Comparison of ENCODE assay signal across 8 cellular contexts in the genomic region with DNA sequence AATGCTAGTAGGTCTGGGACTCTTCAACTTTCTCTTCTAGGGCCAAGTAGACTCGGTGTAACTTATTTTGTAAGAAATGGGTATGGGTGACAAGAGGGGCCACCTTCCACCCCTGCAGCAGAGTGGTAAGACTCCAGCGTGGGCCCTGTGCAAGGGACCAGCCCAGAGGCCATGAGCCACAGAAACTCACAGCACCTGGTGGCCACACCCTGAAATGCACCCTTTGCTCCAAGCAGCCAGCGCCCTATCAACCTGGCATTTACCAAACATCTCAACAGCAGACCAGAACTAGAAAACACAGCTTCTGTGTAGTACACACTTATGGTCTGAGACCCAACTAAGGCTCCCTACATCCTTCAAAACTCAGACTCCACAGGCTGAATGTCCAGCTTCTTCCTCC. TPM values are rescaled to one million over a fixed set of nuclear protein-coding genes. Genes with fewer than 3 reads are reported as not detected.
DNase-seq lines count a peak whose midpoint lies in the region; ATAC-seq, FAIRE-seq and TF ChIP-seq lines count a peak whose summit lies in the region.

No MANE protein-coding gene starts in this region.

- no peaks in the 10 kb centered on the region for H3K9me3 ChIP-seq in small intestine (ENCODE audit: control insufficient read depth, low read depth)

- ATAC-seq in GM21381 (IDR thresholded peaks at IDR 0.05; ENCODE audit: unreplicated experiment): no peak

- intact Hi-C loops in dorsolateral prefrontal cortex (cut with DNase I): no loop called here

- DNase-seq in A172 (ENCODE audit: low spot score): peak; percentile 29
- peak; percentile 71 for DNase-seq in GM12892 (ENCODE audit: insufficient read length)
- peak; percentile 62 for DNase-seq in NCI-H69 (lab: John Stamatoyannopoulos, UW)
- DNase-seq in activated CD8-positive, alpha-beta memory T cell treated with anti-CD3 and anti-CD28 coated beads, Interleukin-2, amount 50 U/mL, for 48 hours: peak; percentile 82
- DNase-seq in fibroblast of the aortic adventitia (ENCODE audit: low read depth): peak; percentile 28
- peak; percentile 83 for DNase-seq in small intestine
- no peak for DNase-seq in dorsolateral prefrontal cortex

- TF ChIP-seq CTCF in fibroblast of the aortic adventitia (IDR thresholded peaks at IDR 0.05; ENCODE audit: insufficient read depth, low read length) (peak; percentile 59), dorsolateral prefrontal cortex (IDR thresholded peaks at IDR 0.05 in 54 of 56, conservative IDR thresholded peaks at IDR 0.05 in 2 of 56; ENCODE audit: low read depth in 1 of 56, partially characterized antibody in 56 of 56) (peak in 27 of 56 donors; percentile 7 to 51 (median 21))

- H3K4me3 ChIP-seq in fibroblast of the aortic adventitia (ENCODE audit: low read depth, low read length): no peak overlapping the region
- no peak overlapping the region for H3K4me3 ChIP-seq in small intestine (ENCODE audit: low read depth in 1 of 2, low read length in 2 of 2)
- H3K4me3 ChIP-seq in dorsolateral prefrontal cortex: no peak overlapping the region

- peak; percentile 94 for FAIRE-seq in GM12892 (lab: Jason Lieb, UNC)
- no peak for FAIRE-seq in small intestine (lab: Jason Lieb, UNC)

- H3K27ac ChIP-seq in small intestine (ENCODE audit: low read depth in 1 of 2, low read length in 1 of 2) (peak overlapping the region in 1 of 2 donors; percentile 9), dorsolateral prefrontal cortex (no peak overlapping the region)

- no peaks in the 10 kb centered on the region for H3K36me3 ChIP-seq in small intestine (ENCODE audit: control insufficient read depth in 2 of 2, insufficient read depth in 2 of 2, low read length in 2 of 2)

- H3K4me1 ChIP-seq in small intestine (ENCODE audit: control insufficient read depth in 2 of 2, insufficient read depth in 1 of 2, low read depth in 1 of 2, low read length in 1 of 2): no peaks in the 10 kb centered on the region

- TF ChIP-seq POLR2A in GM12892 (IDR thresholded peaks at IDR 0.05; ENCODE audit: low read depth, low read length): no peak

- 16 to 43% (median 19%) methylated on average over 3 of the region's 3 CpGs for WGBS in small intestine, 3 donors

- H3K27me3 ChIP-seq in small intestine (ENCODE audit: control insufficient read depth in 2 of 2, insufficient read depth in 2 of 2, low read length in 2 of 2): no peaks in the 10 kb centered on the region
- H3K27me3 ChIP-seq in dorsolateral prefrontal cortex: no peaks in the 10 kb centered on the region

RNA-seq across cellular contexts. Expression of gene CDCA5, which starts 5.7 kb away (rescaled TPM):
- total RNA-seq in A172 (2014; rRNA removed; shearing (Covaris generic)): 40.0 and 49.5 TPM in 2 replicates
- polyA plus RNA-seq in GM12892 (2012; ENCODE audit: missing spikeins): 36.0 TPM
- total RNA-seq in fibroblast of the aortic adventitia (ENCODE audit: low replicate concordance) (2.5 and 19.3 TPM in 2 replicates), dorsolateral prefrontal cortex (1 to 10 TPM; 1.3 to 8.1 (median 4.6) TPM)
- 10 to 100 TPM in 1 of 3 donors, 1 to 10 TPM in 1, under 1 TPM in 1; 0.54 to 19.3 (median 4.2) TPM for polyA plus RNA-seq in small intestine

RNA-seq across cellular contexts. Expression of gene ZFPL1, which starts 5.9 kb away (rescaled TPM):
- 41.4 and 65.5 TPM in 2 replicates for total RNA-seq in A172 (2014; rRNA removed; shearing (Covaris generic))
- 19.8 TPM for polyA plus RNA-seq in GM12892 (2012; ENCODE audit: missing spikeins)
- total RNA-seq in fibroblast of the aortic adventitia (ENCODE audit: low replicate concordance) (9.6 and 42.5 TPM in 2 replicates), dorsolateral prefrontal cortex (10 to 100 TPM; 27.8 to 62.4 (median 38.9) TPM)
- polyA plus RNA-seq in small intestine: 10 to 100 TPM; 46.6 to 65.8 (median 60.8) TPM

RNA-seq across cellular contexts. Expression of gene VPS51, which starts 17.9 kb away (rescaled TPM):
- 51.1 and 208 TPM in 2 replicates for total RNA-seq in A172 (2014; rRNA removed; shearing (Covaris generic))
- polyA plus RNA-seq in GM12892 (2012; ENCODE audit: missing spikeins): 52.3 TPM
- total RNA-seq in fibroblast of the aortic adventitia (ENCODE audit: low replicate concordance): 211 and 336 TPM in 2 replicates
- polyA plus RNA-seq in small intestine: 100 to 1,000 TPM; 111 to 159 (median 157) TPM
- total RNA-seq in dorsolateral prefrontal cortex: 100 to 1,000 TPM in 119 of 120 experiments, 10 to 100 TPM in 1; 97.3 to 182 (median 137) TPM

RNA-seq across cellular contexts. Expression of gene NAALADL1, which starts 19.8 kb away (rescaled TPM):
- not detected in 2 replicates for total RNA-seq in A172 (2014; rRNA removed; shearing (Covaris generic))
- 10.5 TPM for polyA plus RNA-seq in GM12892 (2012; ENCODE audit: missing spikeins)
- total RNA-seq in fibroblast of the aortic adventitia (ENCODE audit: low replicate concordance): 9.7 and 11.5 TPM in 2 replicates
- polyA plus RNA-seq in small intestine: 100 to 1,000 TPM in 2 of 3 donors, 10 to 100 TPM in 1; 35.4 to 436 (median 173) TPM
- total RNA-seq in dorsolateral prefrontal cortex: 1 to 10 TPM in 114 of 120 experiments, under 1 TPM in 4, not detected in 2; 0.38 to 7.0 (median 2.4) TPM

RNA-seq across cellular contexts. Expression of gene TM7SF2, which starts 33.5 kb away (rescaled TPM):
- total RNA-seq in A172 (2014; rRNA removed; shearing (Covaris generic)): 1.9 and 8.5 TPM in 2 replicates
- polyA plus RNA-seq in GM12892 (2012; ENCODE audit: missing spikeins): 13.1 TPM
- total RNA-seq in fibroblast of the aortic adventitia (ENCODE audit: low replicate concordance) (9.2 and 10.0 TPM in 2 replicates), dorsolateral prefrontal cortex (10 to 100 TPM; 26.8 to 66.8 (median 45.6) TPM)
- 10 to 100 TPM; 21.1 to 40.7 (median 40.0) TPM for polyA plus RNA-seq in small intestine

Comparison
In these comparisons a context has a peak if more than half of its experiments do, and no peak if none do; other contexts are left out.
1. DNase-seq: peak in A172 (single experiment), GM12892 (single experiment), NCI-H69 (single experiment), activated CD8-positive, alpha-beta memory T cell treated with anti-CD3 and anti-CD28 coated beads, Interleukin-2, amount 50 U/mL, for 48 hours (single experiment), fibroblast of the aortic adventitia (single experiment) and small intestine (single experiment); none in dorsolateral prefrontal cortex (0 of 10).